Comparison of ENCODE assay signal across 13 cellular contexts in the genomic region with DNA sequence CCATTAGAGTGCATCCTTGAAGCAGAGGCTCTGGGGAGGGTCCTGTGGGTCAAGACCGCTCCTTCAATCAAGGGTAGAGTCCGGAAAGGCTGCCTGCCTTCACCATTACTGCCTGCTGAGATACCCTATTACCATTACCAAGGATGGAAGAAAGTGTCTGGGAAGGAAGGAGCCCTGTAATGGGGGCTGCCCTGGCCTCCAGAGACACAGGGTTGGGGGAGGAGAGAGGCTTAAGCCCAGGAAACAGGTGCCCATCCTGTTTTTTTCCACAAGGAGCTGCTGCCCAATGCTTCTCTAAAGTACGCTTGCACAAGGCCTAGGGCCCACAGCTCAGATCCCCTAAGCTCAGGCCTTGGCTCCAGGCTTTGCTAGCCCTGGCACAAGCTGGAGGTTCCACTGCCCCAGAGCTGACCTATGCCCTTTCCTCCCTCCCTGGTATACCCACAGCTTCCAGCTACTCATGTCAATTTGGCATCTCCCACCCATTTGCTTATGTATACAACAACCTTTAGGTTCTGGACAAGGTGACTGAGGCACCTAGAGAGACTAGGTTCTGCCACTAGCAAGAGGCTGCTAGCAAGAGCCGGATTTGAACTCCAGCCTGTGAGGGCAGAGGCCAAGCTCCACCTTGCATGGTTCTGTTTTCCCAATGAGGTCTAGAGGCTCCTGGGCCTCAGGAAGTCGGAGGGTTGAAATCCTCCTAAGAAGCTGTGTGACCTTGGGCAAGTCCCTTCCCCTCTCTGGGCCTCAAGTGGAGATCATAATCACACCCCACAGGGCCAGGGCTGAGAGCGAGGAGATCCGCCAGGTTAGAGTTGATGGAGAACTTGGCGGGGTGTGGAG. TPM values are rescaled to one million over a fixed set of nuclear protein-coding genes. Genes with fewer than 3 reads are reported as not detected.
A peak's percentile ranks its signal among the peaks of the same experiment; 100 is the strongest.
DNase-seq lines count a peak whose midpoint lies in the region; ATAC-seq, FAIRE-seq and TF ChIP-seq lines count a peak whose summit lies in the region.
"Had no signal": no experiment of that assay in that cellular context is flagged by ENCODE, and none has a peak within 500 bp of the region (broad histone marks: within the 10 kb centered on the region; RNA-seq: fewer than 3 reads in every experiment).

No MANE protein-coding gene starts in this region.

- no peak for FAIRE-seq in astrocyte (lab: Jason Lieb, UNC)

- no peak overlapping the region for H3K27ac Mint-ChIP-seq in astrocyte (ENCODE audit: unreplicated experiment)
- peak overlapping the region in 3 of 10 donors; percentile 25 to 47 (median 35) for H3K27ac Mint-ChIP-seq in naive thymus-derived CD8-positive, alpha-beta T cell

- H3K27ac ChIP-seq in Karpas-422 (ENCODE audit: low read length) (no peak overlapping the region), astrocyte (ENCODE audit: low read depth, low read length) (no peak overlapping the region), dorsolateral prefrontal cortex (no peak overlapping the region)
- H3K27ac ChIP-seq: colonic mucosa, SJSA1 had no signal

- no peaks in the 10 kb centered on the region for H3K36me3 ChIP-seq in Karpas-422 (ENCODE audit: insufficient read depth, low read length)
- H3K36me3 ChIP-seq in astrocyte (ENCODE audit: insufficient read depth, low read length) = no peaks in the 10 kb centered on the region

- H3K9ac ChIP-seq in Karpas-422 (ENCODE audit: low read length) (no peak overlapping the region), astrocyte (ENCODE audit: low read length) (no peak overlapping the region)

- DNase-seq in GF-D8 (lab: John Stamatoyannopoulos, UW) (peak; percentile 28), Karpas-422 (peak; percentile 40), astrocyte (ENCODE audit: low read depth) (no peak), NCI-H1436 (lab: John Stamatoyannopoulos, UW) (no peak), dorsolateral prefrontal cortex (no peak)
- no peak for DNase-seq in naive thymus-derived CD8-positive, alpha-beta T cell
- DNase-seq: colonic mucosa, islet precursor cell, NCI-H1105 had no signal

- H3K4me1 Mint-ChIP-seq in astrocyte (ENCODE audit: low read depth, unreplicated experiment) = peaks cover 9% of the 10 kb centered on the region
- H3K4me1 Mint-ChIP-seq in naive thymus-derived CD8-positive, alpha-beta T cell = peaks cover 18 to 46% (median 36%) of the 10 kb centered on the region in 4 donors

- intact Hi-C loops in dorsolateral prefrontal cortex (cut with DNase I) = loop anchor here in 1 of 2 donors (2.0 kb wide), 1 partner anchor 19 kb away; no protein-coding TSS in a partner anchor

- H3K4me2 ChIP-seq in Karpas-422 (ENCODE audit: low read depth, low read length, poor library complexity, severe bottlenecking) = no peak overlapping the region
- no peak overlapping the region for H3K4me2 ChIP-seq in astrocyte (ENCODE audit: low read length)

- peaks cover 48% of the 10 kb centered on the region for H3K4me1 ChIP-seq in Karpas-422 (ENCODE audit: low read length)
- peaks cover 27% of the 10 kb centered on the region for H3K4me1 ChIP-seq in astrocyte (ENCODE audit: insufficient read depth, low read length)

- POLR2A ChIA-PET in naive thymus-derived CD8-positive, alpha-beta T cell (lab: Charles Lee) = interaction anchor here (0.8 to 13.8 kb wide), 8 partner anchors 9 to 68 kb away, joined by 3 to 176 read pairs (median 6); a partner anchor contains a TSS

- H3K27me3 Mint-ChIP-seq in astrocyte (ENCODE audit: low read depth, unreplicated experiment) = no peaks in the 10 kb centered on the region
- H3K27me3 Mint-ChIP-seq in naive thymus-derived CD8-positive, alpha-beta T cell = no peaks in the 10 kb centered on the region

- H3K9me2 ChIP-seq in Karpas-422 (replicated peaks; ENCODE audit: insufficient read depth, low read length) = no peaks in the 10 kb centered on the region

- peak overlapping the region; percentile 67 for H3K4me3 Mint-ChIP-seq in astrocyte (ENCODE audit: unreplicated experiment)
- peak overlapping the region; percentile 19 to 93 (median 56) for H3K4me3 Mint-ChIP-seq in naive thymus-derived CD8-positive, alpha-beta T cell

- ATAC-seq in naive thymus-derived CD8-positive, alpha-beta T cell = no peak
- ATAC-seq in GM21528 (IDR thresholded peaks at IDR 0.05; ENCODE audit: low FRiP score, unreplicated experiment) (no peak), HG02610 (IDR thresholded peaks at IDR 0.05; ENCODE audit: unreplicated experiment) (no peak)

- TF ChIP-seq CTCF in astrocyte (IDR thresholded peaks at IDR 0.05; ENCODE audit: insufficient read depth, low read depth, low read length) (no peak), dorsolateral prefrontal cortex (IDR thresholded peaks at IDR 0.05 in 54 of 56, conservative IDR thresholded peaks at IDR 0.05 in 2 of 56; ENCODE audit: low read depth in 1 of 56, partially characterized antibody in 56 of 56) (no peak)

- H3K27me3 ChIP-seq in Karpas-422 (ENCODE audit: low read length) = no peaks in the 10 kb centered on the region
- no peaks in the 10 kb centered on the region for H3K27me3 ChIP-seq in astrocyte (ENCODE audit: insufficient read depth, low read length)
- H3K27me3 ChIP-seq in dorsolateral prefrontal cortex = no peaks in the 10 kb centered on the region
- H3K27me3 ChIP-seq: colonic mucosa, SJSA1, tibial nerve had no signal

- H3K9me3 ChIP-seq in Karpas-422 (ENCODE audit: low read length) = no peaks in the 10 kb centered on the region
- no peaks in the 10 kb centered on the region for H3K9me3 ChIP-seq in astrocyte (ENCODE audit: insufficient read depth, low read depth, low read length)
- H3K9me3 ChIP-seq: colonic mucosa, tibial nerve had no signal

- H3K4me3 ChIP-seq in Karpas-422 (ENCODE audit: low read length) = no peak overlapping the region
- H3K4me3 ChIP-seq in astrocyte (ENCODE audit: insufficient read depth, low read depth, low read length) = no peak overlapping the region
- no peak overlapping the region for H3K4me3 ChIP-seq in dorsolateral prefrontal cortex

- H2AFZ ChIP-seq in Karpas-422 (ENCODE audit: low read length) (no peak overlapping the region), astrocyte (ENCODE audit: low read depth, low read length) (no peak overlapping the region)

- peaks cover 23% of the 10 kb centered on the region for H3K79me2 ChIP-seq in Karpas-422 (ENCODE audit: low read length)
- H3K79me2 ChIP-seq in astrocyte (ENCODE audit: insufficient read depth, low read length) = peaks cover 45% of the 10 kb centered on the region

- no peaks in the 10 kb centered on the region for H3K9me3 Mint-ChIP-seq in astrocyte (ENCODE audit: unreplicated experiment)
- H3K9me3 Mint-ChIP-seq in naive thymus-derived CD8-positive, alpha-beta T cell = no peaks in the 10 kb centered on the region

- H4K20me1 ChIP-seq in Karpas-422 (ENCODE audit: insufficient read depth, low read depth, low read length) = peaks cover 5% of the 10 kb centered on the region; the same call in 1 of the 2 replicates
- peaks cover 35% of the 10 kb centered on the region for H4K20me1 ChIP-seq in astrocyte (ENCODE audit: insufficient read depth, low read length)

- peaks cover 3% of the 10 kb centered on the region for H3K36me3 Mint-ChIP-seq in astrocyte (ENCODE audit: low read depth, unreplicated experiment)
- H3K36me3 Mint-ChIP-seq in naive thymus-derived CD8-positive, alpha-beta T cell = no peaks in the 10 kb centered on the region

RNA-seq across cellular contexts. Expression of a gene that starts 1.5 kb away (rescaled TPM):
- 5.7 and 12.7 TPM in 2 replicates for total RNA-seq in Karpas-422 (2014; rRNA removed; shearing (Covaris generic); ENCODE audit: low replicate concordance)
- total RNA-seq in astrocyte (48.7 and 50.9 TPM in 2 replicates), dorsolateral prefrontal cortex (10 to 100 TPM in 41 of 120 experiments, 1 to 10 TPM in 79; 4.4 to 20.8 (median 8.5) TPM)
- 1 to 10 TPM; 8.1 to 8.8 TPM for total RNA-seq in naive thymus-derived CD8-positive, alpha-beta T cell
- under 1 TPM; 0.20 to 0.51 (median 0.35) TPM for polyA plus RNA-seq in naive thymus-derived CD8-positive, alpha-beta T cell

RNA-seq across cellular contexts. Expression of a gene that starts 3.0 kb away (rescaled TPM):
- 111 and 256 TPM in 2 replicates for total RNA-seq in Karpas-422 (2014; rRNA removed; shearing (Covaris generic); ENCODE audit: low replicate concordance)
- 338 and 370 TPM in 2 replicates for total RNA-seq in astrocyte
- total RNA-seq in naive thymus-derived CD8-positive, alpha-beta T cell = 10 to 100 TPM; 39.1 to 45.5 TPM
- polyA plus RNA-seq in naive thymus-derived CD8-positive, alpha-beta T cell = 10 to 100 TPM; 22.4 to 50.6 (median 45.4) TPM
- total RNA-seq in dorsolateral prefrontal cortex = 10 to 100 TPM; 14.3 to 71.9 (median 29.4) TPM

RNA-seq across cellular contexts. Expression of a gene that starts 8.9 kb away (rescaled TPM):
- 27.8 and 73.4 TPM in 2 replicates for total RNA-seq in Karpas-422 (2014; rRNA removed; shearing (Covaris generic); ENCODE audit: low replicate concordance)
- 41.5 and 45.6 TPM in 2 replicates for total RNA-seq in astrocyte
- total RNA-seq in naive thymus-derived CD8-positive, alpha-beta T cell = 10 to 100 TPM; 24.1 to 28.9 TPM
- polyA plus RNA-seq in naive thymus-derived CD8-positive, alpha-beta T cell = 10 to 100 TPM; 84.9 to 91.8 (median 85.5) TPM
- total RNA-seq in dorsolateral prefrontal cortex = 100 to 1,000 TPM in 2 of 120 experiments, 10 to 100 TPM in 118; 43.6 to 115 (median 66.0) TPM

RNA-seq across cellular contexts. Expression of a gene that starts 15.4 kb away (rescaled TPM):
- total RNA-seq in Karpas-422 (2014; rRNA removed; shearing (Covaris generic); ENCODE audit: low replicate concordance) = 43.4 and 67.9 TPM in 2 replicates
- total RNA-seq in astrocyte (30.4 and 36.8 TPM in 2 replicates), dorsolateral prefrontal cortex (100 to 1,000 TPM in 51 of 120 experiments, 10 to 100 TPM in 69; 70.2 to 201 (median 97.2) TPM)
- total RNA-seq in naive thymus-derived CD8-positive, alpha-beta T cell = 10 to 100 TPM; 59.7 to 62.1 TPM
- 10 to 100 TPM; 11.2 to 28.1 (median 16.9) TPM for polyA plus RNA-seq in naive thymus-derived CD8-positive, alpha-beta T cell

RNA-seq across cellular contexts. Expression of a gene that starts 19.4 kb away (rescaled TPM):
- total RNA-seq in Karpas-422 (2014; rRNA removed; shearing (Covaris generic); ENCODE audit: low replicate concordance) = 32.0 and 51.0 TPM in 2 replicates
- 23.8 and 25.7 TPM in 2 replicates for total RNA-seq in astrocyte
- total RNA-seq in naive thymus-derived CD8-positive, alpha-beta T cell = 10 to 100 TPM; 54.9 to 56.2 TPM
- polyA plus RNA-seq in naive thymus-derived CD8-positive, alpha-beta T cell = 10 to 100 TPM; 21.5 to 33.2 (median 30.9) TPM
- 10 to 100 TPM; 22.5 to 46.8 (median 32.3) TPM for total RNA-seq in dorsolateral prefrontal cortex

Comparison
In these comparisons a context has a peak if more than half of its experiments do, and no peak if none do; other contexts are left out.
1. DNase-seq: peak in GF-D8 (single experiment) and Karpas-422 (single experiment); none in astrocyte (single experiment), naive thymus-derived CD8-positive, alpha-beta T cell (0 of 10), NCI-H1436 (single experiment) and dorsolateral prefrontal cortex (0 of 10).